Comparison of ENCODE assay signal across 13 cellular contexts in genomic region chr1:158830074-158830677, GRCh38. TPM values are rescaled to one million over a fixed set of nuclear protein-coding genes. Genes with fewer than 3 reads are reported as not detected.
DNase-seq lines count a peak whose midpoint lies in the region; ATAC-seq and TF ChIP-seq lines count a peak whose summit lies in the region.
"Had no signal": no experiment of that assay in that cellular context is flagged by ENCODE, and none has a peak within 500 bp of the region (broad histone marks: within the 10 kb centered on the region; RNA-seq: fewer than 3 reads in every experiment).

No MANE protein-coding gene starts in this region.

- BruUV-seq in Calu3 (replicated peaks; lab: Mats Ljungman, UMichigan), result no TSS peak

- peaks cover 4% of the 10 kb centered on the region for H3K27me3 Mint-ChIP-seq in activated naive CD4-positive, alpha-beta T cell treated with anti-CD3 and anti-CD28 coated beads, Interleukin-2, amount 10 ng/mL, durations not matched to agents 7 days and 5 days
- no peaks in the 10 kb centered on the region for H3K27me3 Mint-ChIP-seq in activated naive CD4-positive, alpha-beta T cell treated with anti-CD3 and anti-CD28 coated beads for 36 hours (ENCODE audit: low read depth)
- H3K27me3 Mint-ChIP-seq in stimulated activated naive CD8-positive, alpha-beta T cell treated with anti-CD3 and anti-CD28 coated beads, Interleukin-15, Interleukin-2, amounts not matched to agents 100 ng/mL and 50 ng/mL, for 24 hours, result peaks cover 4% of the 10 kb centered on the region
- no peaks in the 10 kb centered on the region for H3K27me3 Mint-ChIP-seq in Calu3 (ENCODE audit: unreplicated experiment)

- TF ChIP-seq CTCF in Calu3 (IDR thresholded peaks at IDR 0.05; ENCODE audit: unreplicated experiment), result no peak

- H3K9me3 Mint-ChIP-seq in activated naive CD4-positive, alpha-beta T cell treated with anti-CD3 and anti-CD28 coated beads, Interleukin-2, amount 10 ng/mL, durations not matched to agents 7 days and 5 days, result peaks cover 15% of the 10 kb centered on the region
- H3K9me3 Mint-ChIP-seq in activated naive CD4-positive, alpha-beta T cell treated with anti-CD3 and anti-CD28 coated beads for 36 hours, result peaks cover 11% of the 10 kb centered on the region
- H3K9me3 Mint-ChIP-seq in stimulated activated naive CD8-positive, alpha-beta T cell treated with anti-CD3 and anti-CD28 coated beads, Interleukin-15, Interleukin-2, amounts not matched to agents 100 ng/mL and 50 ng/mL, for 24 hours, result peaks cover 24% of the 10 kb centered on the region
- peaks cover 11% of the 10 kb centered on the region for H3K9me3 Mint-ChIP-seq in Calu3 (ENCODE audit: low read depth, unreplicated experiment)

- peaks cover 1% of the 10 kb centered on the region for H3K36me3 Mint-ChIP-seq in activated naive CD4-positive, alpha-beta T cell treated with anti-CD3 and anti-CD28 coated beads, Interleukin-2, amount 10 ng/mL, durations not matched to agents 7 days and 5 days
- H3K36me3 Mint-ChIP-seq in activated naive CD4-positive, alpha-beta T cell treated with anti-CD3 and anti-CD28 coated beads for 36 hours (ENCODE audit: low read depth), result peaks cover 2% of the 10 kb centered on the region
- H3K36me3 Mint-ChIP-seq in stimulated activated naive CD8-positive, alpha-beta T cell treated with anti-CD3 and anti-CD28 coated beads, Interleukin-15, Interleukin-2, amounts not matched to agents 100 ng/mL and 50 ng/mL, for 24 hours (ENCODE audit: low read depth), result peaks cover 5% of the 10 kb centered on the region
- no peaks in the 10 kb centered on the region for H3K36me3 Mint-ChIP-seq in Calu3 (ENCODE audit: insufficient read depth, unreplicated experiment)

- no peak overlapping the region for H3K4me3 Mint-ChIP-seq in activated naive CD4-positive, alpha-beta T cell treated with anti-CD3 and anti-CD28 coated beads, Interleukin-2, amount 10 ng/mL, durations not matched to agents 7 days and 5 days
- no peak overlapping the region for H3K4me3 Mint-ChIP-seq in activated naive CD4-positive, alpha-beta T cell treated with anti-CD3 and anti-CD28 coated beads for 36 hours
- no peak overlapping the region for H3K4me3 Mint-ChIP-seq in stimulated activated naive CD8-positive, alpha-beta T cell treated with anti-CD3 and anti-CD28 coated beads, Interleukin-15, Interleukin-2, amounts not matched to agents 100 ng/mL and 50 ng/mL, for 24 hours
- no peak overlapping the region for H3K4me3 Mint-ChIP-seq in Calu3 (ENCODE audit: low read depth, unreplicated experiment)
- H3K4me3 Mint-ChIP-seq: WTC11 had no signal

- intact Hi-C loops in activated naive CD4-positive, alpha-beta T cell treated with anti-CD3 and anti-CD28 coated beads for 36 hours (cut with micrococcal nuclease), result no loop called here
- intact Hi-C loops in Calu3 (cut with micrococcal nuclease; ENCODE audit: unreplicated experiment), result no loop called here

- CTCF ChIA-PET in activated naive CD4-positive, alpha-beta T cell treated with anti-CD3 and anti-CD28 coated beads, Interleukin-2, amount 10 ng/mL, durations not matched to agents 7 days and 5 days (lab: Charles Lee), result interaction anchor here (0.6 kb wide), 1 partner anchor 8 kb away, joined by 3 read pairs; no protein-coding TSS in a partner anchor
- CTCF ChIA-PET in activated naive CD4-positive, alpha-beta T cell treated with anti-CD3 and anti-CD28 coated beads for 36 hours (lab: Charles Lee), result no interaction called here
- CTCF ChIA-PET in Calu3 (lab: Charles Lee), result no interaction called here

- peaks cover 2% of the 10 kb centered on the region for H3K4me1 Mint-ChIP-seq in activated naive CD4-positive, alpha-beta T cell treated with anti-CD3 and anti-CD28 coated beads, Interleukin-2, amount 10 ng/mL, durations not matched to agents 7 days and 5 days
- H3K4me1 Mint-ChIP-seq in activated naive CD4-positive, alpha-beta T cell treated with anti-CD3 and anti-CD28 coated beads for 36 hours (ENCODE audit: low read depth), result peaks cover 14% of the 10 kb centered on the region
- H3K4me1 Mint-ChIP-seq in stimulated activated naive CD8-positive, alpha-beta T cell treated with anti-CD3 and anti-CD28 coated beads, Interleukin-15, Interleukin-2, amounts not matched to agents 100 ng/mL and 50 ng/mL, for 24 hours (ENCODE audit: low read depth), result peaks cover 18% of the 10 kb centered on the region
- no peaks in the 10 kb centered on the region for H3K4me1 Mint-ChIP-seq in Calu3 (ENCODE audit: low read depth, unreplicated experiment)
- H3K4me1 Mint-ChIP-seq: WTC11 had no signal

- ATAC-seq in HG02623 (IDR thresholded peaks at IDR 0.05; ENCODE audit: unreplicated experiment) (peak; percentile 49), HG03521 (IDR thresholded peaks at IDR 0.05; ENCODE audit: unreplicated experiment) (peak; percentile 66)
- ATAC-seq: WTC11 had no signal

- no peak for DNase-seq in activated naive CD4-positive, alpha-beta T cell treated with anti-CD3 and anti-CD28 coated beads, Interleukin-2, amount 10 ng/mL, durations not matched to agents 7 days and 5 days
- no peak for DNase-seq in activated naive CD4-positive, alpha-beta T cell treated with anti-CD3 and anti-CD28 coated beads for 36 hours
- no peak for DNase-seq in Calu3
- no peak for DNase-seq in cortex of kidney (lab: John Stamatoyannopoulos, UW)
- no peak for DNase-seq in glomerular visceral epithelial cell (ENCODE audit: extremely low spot score)
- DNase-seq: GDM1, RPMI8226 had no signal

- H3K27ac Mint-ChIP-seq in activated naive CD4-positive, alpha-beta T cell treated with anti-CD3 and anti-CD28 coated beads, Interleukin-2, amount 10 ng/mL, durations not matched to agents 7 days and 5 days, result peak overlapping the region; percentile 2
- no peak overlapping the region for H3K27ac Mint-ChIP-seq in activated naive CD4-positive, alpha-beta T cell treated with anti-CD3 and anti-CD28 coated beads for 36 hours
- H3K27ac Mint-ChIP-seq in stimulated activated naive CD8-positive, alpha-beta T cell treated with anti-CD3 and anti-CD28 coated beads, Interleukin-15, Interleukin-2, amounts not matched to agents 100 ng/mL and 50 ng/mL, for 24 hours, result peak overlapping the region; percentile 24
- H3K27ac Mint-ChIP-seq in Calu3 (ENCODE audit: unreplicated experiment), result no peak overlapping the region
- H3K27ac Mint-ChIP-seq: WTC11 had no signal

RNA-seq across cellular contexts. Expression of gene MNDA, which starts 1.0 kb away (rescaled TPM):
- total RNA-seq in activated naive CD4-positive, alpha-beta T cell treated with anti-CD3 and anti-CD28 coated beads for 36 hours, result not detected
- not detected in 2 replicates for total RNA-seq in Calu3 (2022)
- total RNA-seq: endothelial cell of umbilical vein had no signal

RNA-seq across cellular contexts. Expression of gene OR6N2, which starts 49.2 kb away (rescaled TPM):
- not detected for total RNA-seq in activated naive CD4-positive, alpha-beta T cell treated with anti-CD3 and anti-CD28 coated beads for 36 hours
- total RNA-seq in Calu3 (2022), result not detected in 2 replicates
- total RNA-seq: endothelial cell of umbilical vein, omental fat pad, WTC11 had no signal

RNA-seq across cellular contexts. Expression of gene OR6N1, which starts 58.2 kb away (rescaled TPM):
- not detected for total RNA-seq in activated naive CD4-positive, alpha-beta T cell treated with anti-CD3 and anti-CD28 coated beads for 36 hours
- total RNA-seq in Calu3 (2022), result not detected in 2 replicates
- total RNA-seq: endothelial cell of umbilical vein, omental fat pad, WTC11 had no signal

Comparison
In these comparisons a context has a peak if more than half of its experiments do, and no peak if none do; other contexts are left out.
1. H3K27ac Mint-ChIP-seq: peak in activated naive CD4-positive, alpha-beta T cell treated with anti-CD3 and anti-CD28 coated beads, Interleukin-2, amount 10 ng/mL, durations not matched to agents 7 days and 5 days (single experiment) and stimulated activated naive CD8-positive, alpha-beta T cell treated with anti-CD3 and anti-CD28 coated beads, Interleukin-15, Interleukin-2, amounts not matched to agents 100 ng/mL and 50 ng/mL, for 24 hours (single experiment); none in activated naive CD4-positive, alpha-beta T cell treated with anti-CD3 and anti-CD28 coated beads for 36 hours (single experiment) and Calu3 (single experiment).